Comparison of ENCODE assay signal across 1 cellular context in genomic region chr11:128172046-128172878, GRCh38.
TF ChIP-seq lines count a peak whose summit lies in the region.

No MANE protein-coding gene starts in this region.

TF ChIP-seq in H1, 55 proteins besides CTCF, POLR2A, EP300 and RAD21 (continued from another document):
- TF ChIP-seq SRF (IDR thresholded peaks at IDR 0.05; ENCODE audit: low read depth, low read length), result no peak
- no peak for TF ChIP-seq RFX5 (IDR thresholded peaks at IDR 0.05; ENCODE audit: borderline replicate concordance, low read depth, low read length)
- no peak for TF ChIP-seq JUND (IDR thresholded peaks at IDR 0.05; ENCODE audit: low read length)
- no peak for TF ChIP-seq SP2 (IDR thresholded peaks at IDR 0.05; ENCODE audit: low read length)
- no peak for TF ChIP-seq RXRA (IDR thresholded peaks at IDR 0.05; ENCODE audit: insufficient read depth, low read depth, low read length)
- TF ChIP-seq ATF2 (IDR thresholded peaks at IDR 0.05; ENCODE audit: low read length), result no peak
- TF ChIP-seq CBX5 (IDR thresholded peaks at IDR 0.05; ENCODE audit: low read depth, low read length), result no peak
- no peak for TF ChIP-seq EGR1 (IDR thresholded peaks at IDR 0.05; ENCODE audit: borderline replicate concordance, low read depth, low read length)
